14 cellular contexts compared by ENCODE assay signal in genomic region chr5:8633259-8633658, GRCh38.
"Had no signal": no experiment of that assay in that cellular context is flagged by ENCODE, and none has a peak within 500 bp of the region (broad histone marks: within the 10 kb centered on the region; RNA-seq: fewer than 3 reads in every experiment).

No MANE protein-coding gene starts in this region.

- H3K4me3 Mint-ChIP-seq: activated naive CD4-positive, alpha-beta T cell treated with anti-CD3 and anti-CD28 coated beads, Interleukin-2, amount 10 ng/mL, durations not matched to agents 7 days and 5 days; activated T-helper 17 cell treated with anti-CD3 and anti-CD28 coated beads, Interleukin-2, amount 50 U/mL, for 72 hours; neural progenitor cell had no signal

- H3K9ac ChIP-seq: neural progenitor cell had no signal

- DNase-seq: activated CD4-positive, alpha-beta T cell treated with anti-CD3 and anti-CD28 coated beads, Interleukin-2, amount 50 U/mL, for 1 hour; activated CD8-positive, alpha-beta memory T cell treated with anti-CD3 and anti-CD28 coated beads for 24 hours; activated naive CD4-positive, alpha-beta T cell treated with anti-CD3 and anti-CD28 coated beads, Interleukin-2, amount 10 ng/mL, durations not matched to agents 7 days and 5 days; gastrocnemius medialis; heart right ventricle; left cardiac atrium; lower lobe of right lung; ovary; stimulated activated CD4-positive, alpha-beta T cell treated with anti-CD3 and anti-CD28 coated beads, Interleukin-2, amount 100 ng/mL, for 24 hours; stomach; testis had no signal

- ATAC-seq: activated T-helper 17 cell treated with anti-CD3 and anti-CD28 coated beads, Interleukin-2, amount 50 U/mL, for 72 hours; gastrocnemius medialis; heart right ventricle; left cardiac atrium; lower lobe of right lung had no signal

- H3K36me3 Mint-ChIP-seq: activated naive CD4-positive, alpha-beta T cell treated with anti-CD3 and anti-CD28 coated beads, Interleukin-2, amount 10 ng/mL, durations not matched to agents 7 days and 5 days; neural progenitor cell had no signal

- H3K4me1 ChIP-seq: gastrocnemius medialis, heart right ventricle, lower lobe of right lung, neural progenitor cell, stomach, testis had no signal

- H3K4me3 ChIP-seq: cardiac muscle cell, gastrocnemius medialis, heart right ventricle, lower lobe of right lung, neural progenitor cell, ovary, stomach, testis had no signal

- H3K27me3 ChIP-seq: cardiac muscle cell, gastrocnemius medialis, heart right ventricle, neural progenitor cell, ovary, stomach, testis had no signal

- H3K27me3 Mint-ChIP-seq: activated naive CD4-positive, alpha-beta T cell treated with anti-CD3 and anti-CD28 coated beads, Interleukin-2, amount 10 ng/mL, durations not matched to agents 7 days and 5 days; activated T-helper 17 cell treated with anti-CD3 and anti-CD28 coated beads, Interleukin-2, amount 50 U/mL, for 72 hours had no signal

- H3K36me3 ChIP-seq: cardiac muscle cell, gastrocnemius medialis, heart right ventricle, lower lobe of right lung, ovary, stomach had no signal

- H3K4me1 Mint-ChIP-seq: activated naive CD4-positive, alpha-beta T cell treated with anti-CD3 and anti-CD28 coated beads, Interleukin-2, amount 10 ng/mL, durations not matched to agents 7 days and 5 days; activated T-helper 17 cell treated with anti-CD3 and anti-CD28 coated beads, Interleukin-2, amount 50 U/mL, for 72 hours had no signal

- H3K9me3 ChIP-seq: gastrocnemius medialis, lower lobe of right lung, ovary, stomach, testis had no signal

- H3K27ac Mint-ChIP-seq: activated naive CD4-positive, alpha-beta T cell treated with anti-CD3 and anti-CD28 coated beads, Interleukin-2, amount 10 ng/mL, durations not matched to agents 7 days and 5 days; activated T-helper 17 cell treated with anti-CD3 and anti-CD28 coated beads, Interleukin-2, amount 50 U/mL, for 72 hours; neural progenitor cell had no signal
